1 cellular context compared by ENCODE assay signal in the genomic region with DNA sequence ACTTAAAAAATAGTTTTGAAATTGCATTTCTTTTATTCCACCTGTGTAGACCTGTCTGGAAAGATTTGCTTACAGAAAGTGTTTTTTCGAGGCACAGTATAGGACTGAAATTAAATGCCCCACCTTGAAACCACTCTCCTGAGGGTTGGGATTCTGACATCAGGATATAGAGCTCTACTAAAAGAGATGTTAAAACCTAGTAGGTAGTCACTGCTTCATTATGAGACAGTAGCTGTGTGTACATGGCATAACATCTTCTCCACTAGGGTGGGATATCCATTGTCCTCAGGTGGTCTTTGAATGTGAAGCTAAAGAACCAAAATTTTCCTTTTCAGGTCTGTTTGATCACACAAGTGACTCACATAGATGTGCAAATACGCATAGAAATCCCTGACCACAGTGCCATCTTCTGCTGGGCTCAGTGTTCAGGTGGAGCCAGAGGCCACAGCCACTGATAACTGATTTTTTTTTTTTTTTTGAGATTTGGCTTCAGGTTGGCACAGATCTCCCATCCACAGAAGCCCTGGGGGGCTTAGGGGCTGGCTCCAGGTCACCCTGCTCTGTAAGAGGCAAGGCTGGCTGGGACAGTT.
TF ChIP-seq lines count a peak whose summit lies in the region.

No MANE protein-coding gene starts in this region.

TF ChIP-seq in GM12878, 131 proteins besides CTCF, POLR2A, EP300 and RAD21 (continued from another document):
- no peak for TF ChIP-seq BRCA1 (IDR thresholded peaks at IDR 0.05; ENCODE audit: low read depth, low read length)
- TF ChIP-seq YBX1 (IDR thresholded peaks at IDR 0.05): no peak
- TF ChIP-seq MYC (IDR thresholded peaks at IDR 0.05; ENCODE audit: insufficient read depth, insufficient read length, insufficient replicate concordance, low read length, severe bottlenecking): no peak
- TF ChIP-seq SP1 (IDR thresholded peaks at IDR 0.05; ENCODE audit: low read depth, low read length): no peak
- no peak for TF ChIP-seq STAT3 (IDR thresholded peaks at IDR 0.05; ENCODE audit: low read depth, low read length)
- no peak for TF ChIP-seq NFXL1 (IDR thresholded peaks at IDR 0.05; ENCODE audit: borderline replicate concordance)
- TF ChIP-seq PKNOX1 (IDR thresholded peaks at IDR 0.05): no peak
- no peak for TF ChIP-seq NBN (IDR thresholded peaks at IDR 0.05)
TF ChIP-seq in GM12878: peak in this region for 0.
